Comparison of ENCODE assay signal across 10 cellular contexts in genomic region chr15:52021892-52022540, GRCh38. TPM values are rescaled to one million over a fixed set of nuclear protein-coding genes. Genes with fewer than 3 reads are reported as not detected.
DNase-seq lines count a peak whose midpoint lies in the region; ATAC-seq and TF ChIP-seq lines count a peak whose summit lies in the region.
"Had no signal": no experiment of that assay in that cellular context is flagged by ENCODE, and none has a peak within 500 bp of the region (broad histone marks: within the 10 kb centered on the region; RNA-seq: fewer than 3 reads in every experiment).

No MANE protein-coding gene starts in this region.

- H3K4me1 ChIP-seq in heart right ventricle = peaks cover 0 to 51% (median 37%) of the 10 kb centered on the region in 9 donors
- H3K4me1 ChIP-seq in urinary bladder (ENCODE audit: insufficient read depth) = no peaks in the 10 kb centered on the region

- no peak for DNase-seq in heart right ventricle
- no peak for DNase-seq in Right ventricle myocardium inferior (ENCODE audit: missing footprints)
- DNase-seq in astrocyte of the cerebellum (ENCODE audit: low read depth) = no peak
- no peak for DNase-seq in NCI-H69 (lab: John Stamatoyannopoulos, UW)
- no peak for DNase-seq in EL
- DNase-seq: DMS153, NCI-H1930 had no signal

- H3K4me3 ChIP-seq in heart right ventricle = peak overlapping the region in 3 of 10 donors; percentile 2 to 83 (median 82)
- H3K4me3 ChIP-seq in astrocyte of the cerebellum (ENCODE audit: low read depth, low read length) = peak overlapping the region; percentile 8
- no peak overlapping the region for H3K4me3 ChIP-seq in urinary bladder (ENCODE audit: low read depth, low read length)

- peak overlapping the region in 6 of 10 donors; percentile 7 to 97 (median 95) for H3K27ac ChIP-seq in heart right ventricle
- peak overlapping the region; percentile 46 for H3K27ac ChIP-seq in layer of hippocampus (ENCODE audit: low read depth, low read length)
- H3K27ac ChIP-seq in urinary bladder (ENCODE audit: low read depth) = peak overlapping the region; percentile 80

- H3K36me3 ChIP-seq in heart right ventricle = no peaks in the 10 kb centered on the region
- no peaks in the 10 kb centered on the region for H3K36me3 ChIP-seq in urinary bladder (ENCODE audit: insufficient read depth)

- intact Hi-C loops in heart right ventricle (cut with DNase I) = loop anchor here in 3 of 10 donors (1.0 to 5.0 kb wide), 3 partner anchors 29 to 50 kb away; partner anchors contain the start of gene LEO1 (in 1 of the 3)
- intact Hi-C loops in Right ventricle myocardium inferior (cut with DNase I) = no loop called here

- 71 to 80% methylated on average over 10 of the region's 10 CpGs for WGBS in heart right ventricle, 2 donors
- WGBS in urinary bladder = 64% methylated on average over 10 of the region's 10 CpGs

- ATAC-seq in heart right ventricle = no peak
- ATAC-seq in Right ventricle myocardium inferior = no peak
- no peak for ATAC-seq in GM19023 (IDR thresholded peaks at IDR 0.05; ENCODE audit: unreplicated experiment)

- H3K9me3 ChIP-seq in heart right ventricle = no peaks in the 10 kb centered on the region

- TF ChIP-seq CTCF in heart right ventricle (IDR thresholded peaks at IDR 0.05) = no peak
- no peak for TF ChIP-seq CTCF in astrocyte of the cerebellum (IDR thresholded peaks at IDR 0.05; ENCODE audit: low read depth, low read length, missing control alignments)

- in situ Hi-C loops in astrocyte of the cerebellum (cut with HindIII; ENCODE audit: low sequenced_read_pairs) = no loop called here

- H3K27me3 ChIP-seq in heart right ventricle (no peaks in the 10 kb centered on the region), layer of hippocampus (ENCODE audit: control insufficient read depth, insufficient read depth, low read length) (no peaks in the 10 kb centered on the region)

RNA-seq across cellular contexts. Expression of gene MAPK6, which starts 3.0 kb away (rescaled TPM):
- 10 to 100 TPM; 13.5 to 21.8 (median 18.1) TPM for total RNA-seq in heart right ventricle
- polyA plus RNA-seq in heart right ventricle = 1 to 10 TPM; 4.2 to 7.9 TPM
- total RNA-seq in Right ventricle myocardium inferior = 22.6 TPM
- 50.8 TPM for total RNA-seq in urinary bladder
- polyA plus RNA-seq in urinary bladder = 16.2 TPM

RNA-seq across cellular contexts. Expression of gene LEO1, which starts 50.4 kb away (rescaled TPM):
- total RNA-seq in heart right ventricle = 1 to 10 TPM; 6.6 to 9.1 (median 8.2) TPM
- 1 to 10 TPM; 6.9 to 8.8 TPM for polyA plus RNA-seq in heart right ventricle
- total RNA-seq in Right ventricle myocardium inferior = 8.5 TPM
- total RNA-seq in urinary bladder = 25.5 TPM
- 12.7 TPM for polyA plus RNA-seq in urinary bladder
